In the genomic region with DNA sequence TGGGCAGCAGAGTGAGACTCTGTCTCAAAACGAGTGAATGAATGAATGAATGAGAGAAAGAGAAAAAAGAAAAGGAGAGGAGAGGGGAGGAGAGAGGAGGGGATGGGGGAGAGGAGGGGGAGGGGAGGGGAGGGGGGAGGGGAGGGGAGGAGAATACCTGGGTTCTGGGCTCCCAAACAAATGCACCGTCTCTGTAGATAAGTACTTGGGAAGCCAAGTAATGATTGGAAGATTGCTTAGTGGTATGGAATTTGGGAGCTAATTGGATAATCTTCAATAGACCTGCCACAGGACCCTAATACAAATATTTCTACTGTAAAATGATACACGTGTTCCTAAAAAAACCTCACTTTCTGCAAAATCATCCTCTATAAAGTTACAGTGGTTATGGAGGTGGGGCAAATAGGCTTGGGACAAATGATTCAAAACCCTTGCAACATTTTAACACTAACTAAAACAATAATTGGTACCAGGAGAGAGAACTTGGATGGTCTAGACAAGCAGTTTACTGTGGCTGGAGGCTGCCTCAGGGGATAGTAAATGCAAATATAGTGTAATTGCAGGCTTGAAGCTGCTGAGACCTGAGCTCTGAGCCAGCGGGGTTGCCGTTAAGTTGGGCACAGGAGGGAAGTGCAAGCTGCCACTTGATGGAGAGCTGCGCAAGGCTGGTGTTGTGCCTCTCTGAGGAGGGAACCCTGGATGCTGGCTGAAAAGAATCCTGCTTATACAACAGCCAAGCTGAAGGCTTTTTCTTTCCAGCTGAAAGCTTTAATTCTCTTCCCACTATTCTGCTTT, we compare ENCODE assay signal across 1 cellular context.
TF ChIP-seq lines count a peak whose summit lies in the region.

No MANE protein-coding gene starts in this region.

TF ChIP-seq in K562, 482 proteins besides CTCF, POLR2A, EP300 and RAD21:
- TF ChIP-seq RBBP5 (IDR thresholded peaks at IDR 0.05; ENCODE audit: borderline replicate concordance, insufficient read depth, low read length, poor library complexity, severe bottlenecking), result peak; percentile 40
- peak; percentile 83 for TF ChIP-seq HNRNPK (IDR thresholded peaks at IDR 0.05; ENCODE audit: low read depth, low read length, poor library complexity, severe bottlenecking)
- peak; percentile 88 for TF ChIP-seq PCBP1 (IDR thresholded peaks at IDR 0.05; ENCODE audit: low read depth, low read length, poor library complexity, severe bottlenecking)
- TF ChIP-seq NFE2 (IDR thresholded peaks at IDR 0.05; ENCODE audit: low read depth), result peak; percentile 34
- TF ChIP-seq ZNF316 (IDR thresholded peaks at IDR 0.05), result peak; percentile 3; the same call in 1 of the 2 replicates
- TF ChIP-seq ZNF146 (CRISPR knock-in tag; IDR thresholded peaks at IDR 0.05; ENCODE audit: unreplicated experiment), result no peak
- TF ChIP-seq ZNF592 (IDR thresholded peaks at IDR 0.05), result 0 out of 2 replicates have a peak, but pooled peaks have one; percentile 6
- TF ChIP-seq TRIM25 (IDR thresholded peaks at IDR 0.05; ENCODE audit: borderline replicate concordance), result no peak
- no peak for TF ChIP-seq RBM25 (IDR thresholded peaks at IDR 0.05; ENCODE audit: low read depth, low read length, severe bottlenecking)
- TF ChIP-seq EGR1 (conservative IDR thresholded peaks at IDR 0.05), result no peak
- TF ChIP-seq SPI1 (IDR thresholded peaks at IDR 0.05; ENCODE audit: borderline replicate concordance, low read depth, low read length), result peak; percentile 46; the same call in 1 of the 2 replicates
- TF ChIP-seq PTRF (tag; IDR thresholded peaks at IDR 0.05), result no peak
- TF ChIP-seq DMBX1 (CRISPR knock-in tag; IDR thresholded peaks at IDR 0.05; ENCODE audit: borderline replicate concordance), result 0 out of 2 replicates have a peak, but pooled peaks have one; percentile 34
- TF ChIP-seq FOXJ2 (tag; IDR thresholded peaks at IDR 0.05), result no peak
- 0 out of 2 replicates have a peak, but pooled peaks have one; percentile 21 for TF ChIP-seq MAFG (tag; conservative IDR thresholded peaks at IDR 0.05)
